ENCODE assay signal across 8 cellular contexts in genomic region chr3:49021213-49021812, GRCh38. TPM values are rescaled to one million over a fixed set of nuclear protein-coding genes. Genes with fewer than 3 reads are reported as not detected.
DNase-seq lines count a peak whose midpoint lies in the region; ATAC-seq and TF ChIP-seq lines count a peak whose summit lies in the region.

No MANE protein-coding gene starts in this region.

- peaks cover 48% of the 10 kb centered on the region for H3K4me1 Mint-ChIP-seq in activated naive CD8-positive, alpha-beta T cell treated with anti-CD3 and anti-CD28 coated beads for 36 hours
- H3K4me1 Mint-ChIP-seq in glutamatergic neuron (ENCODE audit: low read depth, unreplicated experiment), result peaks cover 11% of the 10 kb centered on the region
- peaks cover 40% of the 10 kb centered on the region for H3K4me1 Mint-ChIP-seq in osteocyte (ENCODE audit: unreplicated experiment)

- peaks cover 3% of the 10 kb centered on the region for H3K27me3 Mint-ChIP-seq in activated naive CD8-positive, alpha-beta T cell treated with anti-CD3 and anti-CD28 coated beads for 36 hours
- H3K27me3 Mint-ChIP-seq in glutamatergic neuron (ENCODE audit: unreplicated experiment), result peaks cover 11% of the 10 kb centered on the region
- no peaks in the 10 kb centered on the region for H3K27me3 Mint-ChIP-seq in osteocyte (ENCODE audit: unreplicated experiment)

- peak overlapping the region; percentile 86 for H3K4me3 ChIP-seq in thymus (ENCODE audit: low read length)

- no peak for TF ChIP-seq CTCF in glutamatergic neuron (IDR thresholded peaks at IDR 0.05; ENCODE audit: partially characterized antibody, unreplicated experiment)
- TF ChIP-seq CTCF in osteocyte (IDR thresholded peaks at IDR 0.05), result no peak

- peak overlapping the region; percentile 100 for H3K27ac ChIP-seq in thymus (ENCODE audit: low read depth)

- H3K9me3 Mint-ChIP-seq in activated naive CD8-positive, alpha-beta T cell treated with anti-CD3 and anti-CD28 coated beads for 36 hours, result no peaks in the 10 kb centered on the region
- H3K9me3 Mint-ChIP-seq in glutamatergic neuron (ENCODE audit: unreplicated experiment) (peaks cover 14% of the 10 kb centered on the region), osteocyte (ENCODE audit: unreplicated experiment) (no peaks in the 10 kb centered on the region)

- DNase-seq in NCI-H1105 (lab: John Stamatoyannopoulos, UW) (peak; percentile 92), SKM-1 (lab: John Stamatoyannopoulos, UW; ENCODE audit: unreplicated experiment) (peak; percentile 93), glutamatergic neuron (peak; percentile 98), osteocyte (ENCODE audit: extremely low spot score, unreplicated experiment) (peak; percentile 99)
- peak; percentile 99 for DNase-seq in activated naive CD8-positive, alpha-beta T cell treated with anti-CD3 and anti-CD28 coated beads for 36 hours

- ATAC-seq in HG02642 (IDR thresholded peaks at IDR 0.05; ENCODE audit: poor library complexity, unreplicated experiment), result peak; percentile 57

- no peaks in the 10 kb centered on the region for H3K9me3 ChIP-seq in thymus (ENCODE audit: control insufficient read depth)

- H3K4me1 ChIP-seq in thymus (ENCODE audit: control insufficient read depth, insufficient read depth, low read length), result peaks cover 11% of the 10 kb centered on the region

- peak; percentile 100 for TF ChIP-seq POLR2A in GM10847 (IDR thresholded peaks at IDR 0.05; ENCODE audit: extremely low read depth, insufficient read length)

- no peaks in the 10 kb centered on the region for H3K27me3 ChIP-seq in thymus (ENCODE audit: control insufficient read depth, insufficient read depth)

- peaks cover 30% of the 10 kb centered on the region for H3K36me3 ChIP-seq in thymus (ENCODE audit: control insufficient read depth, insufficient read depth)

- H3K36me3 Mint-ChIP-seq in activated naive CD8-positive, alpha-beta T cell treated with anti-CD3 and anti-CD28 coated beads for 36 hours, result peaks cover 29% of the 10 kb centered on the region
- H3K36me3 Mint-ChIP-seq in glutamatergic neuron (ENCODE audit: unreplicated experiment) (no peaks in the 10 kb centered on the region), osteocyte (ENCODE audit: unreplicated experiment) (peaks cover 27% of the 10 kb centered on the region)

- H3K27ac Mint-ChIP-seq in activated naive CD8-positive, alpha-beta T cell treated with anti-CD3 and anti-CD28 coated beads for 36 hours, result peak overlapping the region; percentile 97
- peak overlapping the region; percentile 90 for H3K27ac Mint-ChIP-seq in glutamatergic neuron (ENCODE audit: unreplicated experiment)
- H3K27ac Mint-ChIP-seq in osteocyte (ENCODE audit: unreplicated experiment), result peak overlapping the region; percentile 94

- WGBS in thymus, result under 1% methylated on average over 60 of the region's 60 CpGs

- peak overlapping the region; percentile 94 for H3K4me3 Mint-ChIP-seq in activated naive CD8-positive, alpha-beta T cell treated with anti-CD3 and anti-CD28 coated beads for 36 hours
- H3K4me3 Mint-ChIP-seq in glutamatergic neuron (ENCODE audit: unreplicated experiment) (peak overlapping the region; percentile 95), osteocyte (ENCODE audit: unreplicated experiment) (peak overlapping the region; percentile 90)

RNA-seq across cellular contexts. Expression of gene NDUFAF3, which starts 0.6 kb away (rescaled TPM):
- total RNA-seq in activated naive CD8-positive, alpha-beta T cell treated with anti-CD3 and anti-CD28 coated beads for 36 hours, result 10 to 100 TPM; 82.0 to 82.5 TPM
- total RNA-seq in glutamatergic neuron (ENCODE audit: unreplicated experiment), result 50.6 TPM
- total RNA-seq in osteocyte, result 69.1 and 69.4 TPM in 2 replicates
- 65.0 TPM for polyA plus RNA-seq in thymus

RNA-seq across cellular contexts. Expression of gene DALRD3, which starts 2.9 kb away (rescaled TPM):
- 10 to 100 TPM; 22.3 to 24.7 TPM for total RNA-seq in activated naive CD8-positive, alpha-beta T cell treated with anti-CD3 and anti-CD28 coated beads for 36 hours
- total RNA-seq in glutamatergic neuron (ENCODE audit: unreplicated experiment), result 26.3 TPM
- 22.8 and 25.3 TPM in 2 replicates for total RNA-seq in osteocyte
- 35.0 TPM for polyA plus RNA-seq in thymus

RNA-seq across cellular contexts. Expression of gene IMPDH2, which starts 7.9 kb away (rescaled TPM):
- total RNA-seq in activated naive CD8-positive, alpha-beta T cell treated with anti-CD3 and anti-CD28 coated beads for 36 hours, result 100 to 1,000 TPM; 532 to 549 TPM
- total RNA-seq in glutamatergic neuron (ENCODE audit: unreplicated experiment), result 100 TPM
- 202 and 203 TPM in 2 replicates for total RNA-seq in osteocyte
- 85.7 TPM for polyA plus RNA-seq in thymus

RNA-seq across cellular contexts. Expression of gene WDR6, which starts 14.1 kb away (rescaled TPM):
- total RNA-seq in activated naive CD8-positive, alpha-beta T cell treated with anti-CD3 and anti-CD28 coated beads for 36 hours, result 100 to 1,000 TPM; 135 to 140 TPM
- 236 TPM for total RNA-seq in glutamatergic neuron (ENCODE audit: unreplicated experiment)
- 211 and 236 TPM in 2 replicates for total RNA-seq in osteocyte
- polyA plus RNA-seq in thymus, result 209 TPM

RNA-seq across cellular contexts. Expression of gene P4HTM, which starts 31.3 kb away (rescaled TPM):
- total RNA-seq in activated naive CD8-positive, alpha-beta T cell treated with anti-CD3 and anti-CD28 coated beads for 36 hours, result 10 to 100 TPM; 20.7 TPM
- total RNA-seq in glutamatergic neuron (ENCODE audit: unreplicated experiment) (18.4 TPM), osteocyte (31.3 and 35.6 TPM in 2 replicates)
- polyA plus RNA-seq in thymus, result 27.1 TPM

Comparison
In these comparisons a context has a peak if more than half of its experiments do, and no peak if none do; other contexts are left out.
1. Peak in every context shown above with its lines: DNase-seq, ATAC-seq, H3K4me3 ChIP-seq and H3K27ac ChIP-seq.